Comparison of ENCODE assay signal across 13 cellular contexts in the genomic region with DNA sequence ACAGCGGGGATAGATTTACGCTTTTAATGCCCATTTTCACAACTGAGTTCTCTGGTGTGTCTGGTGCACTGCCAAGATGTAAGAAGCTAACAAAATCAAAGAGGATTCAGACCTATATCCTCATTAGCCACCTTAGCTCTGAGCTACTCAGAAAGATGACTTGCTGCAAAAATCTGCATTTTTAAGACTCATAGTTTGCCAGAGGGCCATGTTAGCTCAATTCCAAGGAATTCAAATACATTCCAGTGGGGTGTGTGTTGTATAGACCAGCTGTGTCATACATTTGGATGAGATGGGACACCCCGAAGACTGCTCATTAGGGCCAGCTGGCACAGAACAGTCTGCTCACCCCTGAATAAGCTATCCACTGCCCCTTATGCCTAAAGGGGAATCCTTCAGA. TPM values are rescaled to one million over a fixed set of nuclear protein-coding genes. Genes with fewer than 3 reads are reported as not detected.
DNase-seq lines count a peak whose midpoint lies in the region; ATAC-seq, FAIRE-seq and TF ChIP-seq lines count a peak whose summit lies in the region.
"Had no signal": no experiment of that assay in that cellular context is flagged by ENCODE, and none has a peak within 500 bp of the region (broad histone marks: within the 10 kb centered on the region; RNA-seq: fewer than 3 reads in every experiment).

No MANE protein-coding gene starts in this region.

- FAIRE-seq in astrocyte (lab: Jason Lieb, UNC): no peak

- H3K27ac ChIP-seq in astrocyte (ENCODE audit: low read depth, low read length): peak overlapping the region; percentile 40
- no peak overlapping the region for H3K27ac ChIP-seq in testis

- H3K4me1 ChIP-seq in astrocyte (ENCODE audit: insufficient read depth, low read length) (peaks cover 21% of the 10 kb centered on the region), testis (peaks cover 14% of the 10 kb centered on the region)

- no peaks in the 10 kb centered on the region for H3K9me3 Mint-ChIP-seq in HFFc6
- peaks cover 2% of the 10 kb centered on the region for H3K9me3 Mint-ChIP-seq in astrocyte (ENCODE audit: unreplicated experiment)
- H3K9me3 Mint-ChIP-seq in memory B cell: peaks cover 1% of the 10 kb centered on the region

- H3K27ac Mint-ChIP-seq in HFFc6 (peak overlapping the region; percentile 91), astrocyte (ENCODE audit: unreplicated experiment) (peak overlapping the region; percentile 80), memory B cell (peak overlapping the region; percentile 93)

- H3K27me3 Mint-ChIP-seq in HFFc6 (ENCODE audit: insufficient read depth) (peaks cover 2% of the 10 kb centered on the region; the same call in 1 of the 2 replicates), astrocyte (ENCODE audit: low read depth, unreplicated experiment) (peaks cover 5% of the 10 kb centered on the region), memory B cell (no peaks in the 10 kb centered on the region)

- H3K4me3 ChIP-seq in astrocyte (ENCODE audit: insufficient read depth, low read depth, low read length): no peak overlapping the region
- no peak overlapping the region for H3K4me3 ChIP-seq in testis
- H3K4me3 ChIP-seq: coronary artery had no signal

- H3K36me3 Mint-ChIP-seq in HFFc6 (ENCODE audit: low read depth) (peaks cover 23% of the 10 kb centered on the region), astrocyte (ENCODE audit: low read depth, unreplicated experiment) (peaks cover 21% of the 10 kb centered on the region), memory B cell (peaks cover 61% of the 10 kb centered on the region)

- no peaks in the 10 kb centered on the region for H3K79me2 ChIP-seq in astrocyte (ENCODE audit: insufficient read depth, low read length)

- no peak overlapping the region for H2AFZ ChIP-seq in astrocyte (ENCODE audit: low read depth, low read length)

- TF ChIP-seq POLR2A in testis (IDR thresholded peaks at IDR 0.05): no peak

- WGBS in testis, 2 donors: 46 to 59% methylated on average over 3 of the region's 3 CpGs

- H3K4me3 Mint-ChIP-seq in HFFc6 (peak overlapping the region; percentile 64), astrocyte (ENCODE audit: unreplicated experiment) (no peak overlapping the region), memory B cell (no peak overlapping the region)

- intact Hi-C loops in testis (cut with DNase I; ENCODE audit: low total_unique reads): no loop called here

- H3K36me3 ChIP-seq in astrocyte (ENCODE audit: insufficient read depth, low read length): peaks cover 2% of the 10 kb centered on the region
- no peaks in the 10 kb centered on the region for H3K36me3 ChIP-seq in testis (ENCODE audit: low read depth, missing control alignments)

- H4K20me1 ChIP-seq in astrocyte (ENCODE audit: insufficient read depth, low read length): no peaks in the 10 kb centered on the region

- peaks cover 70% of the 10 kb centered on the region for H3K4me1 Mint-ChIP-seq in HFFc6 (ENCODE audit: low read depth)
- peaks cover 40% of the 10 kb centered on the region for H3K4me1 Mint-ChIP-seq in astrocyte (ENCODE audit: low read depth, unreplicated experiment)
- H3K4me1 Mint-ChIP-seq in memory B cell: peaks cover 50% of the 10 kb centered on the region

- TF ChIP-seq CTCF in HFFc6 (IDR thresholded peaks at IDR 0.05) (no peak), astrocyte (IDR thresholded peaks at IDR 0.05; ENCODE audit: insufficient read depth, low read depth, low read length) (no peak), testis (IDR thresholded peaks at IDR 0.05) (no peak)

- DNase-seq in AG08396 (ENCODE audit: low spot score): peak; percentile 88
- DNase-seq in HFFc6: peak; percentile 93
- peak; percentile 73 for DNase-seq in astrocyte (ENCODE audit: low read depth)
- no peak for DNase-seq in memory B cell (ENCODE audit: low spot score in 2 of 2)
- DNase-seq in testis: no peak
- DNase-seq in 8988T: no peak
- DNase-seq in Kasumi-1 (lab: John Stamatoyannopoulos, UW): no peak
- DNase-seq: activated CD4-positive, alpha-beta T cell treated with anti-CD3 and anti-CD28 coated beads for 48 hours; DMS79; OCI-M1 had no signal

- H3K9me3 ChIP-seq in astrocyte (ENCODE audit: insufficient read depth, low read depth, low read length) (no peaks in the 10 kb centered on the region), testis (no peaks in the 10 kb centered on the region)

- H3K4me2 ChIP-seq in astrocyte (ENCODE audit: low read length): peak overlapping the region; percentile 6

- H3K27me3 ChIP-seq in astrocyte (ENCODE audit: insufficient read depth, low read length) (no peaks in the 10 kb centered on the region), testis (no peaks in the 10 kb centered on the region)

- no peak for ATAC-seq in memory B cell (ENCODE audit: low read depth)
- ATAC-seq in HG03565 (IDR thresholded peaks at IDR 0.05; ENCODE audit: unreplicated experiment): no peak

- H3K9ac ChIP-seq in astrocyte (ENCODE audit: low read length): no peak overlapping the region

RNA-seq across cellular contexts. Expression of a gene that starts 8.9 kb away (rescaled TPM):
- total RNA-seq in HFFc6 (2021; fragmentation: NEBNext Ultra II Directional; extraction: Animal tissue kit (Norgen Biotek cat#: 25700)): 1 to 10 TPM in 5 of 6 experiments, under 1 TPM in 1; 0.92 to 4.0 (median 3.7) TPM
- 0.18 TPM in 1 of 2 replicates, not detected in the other for total RNA-seq in astrocyte
- 10 to 100 TPM; 21.2 to 22.9 TPM for total RNA-seq in testis
- 38.8 TPM for polyA plus RNA-seq in testis (ENCODE audit: insufficient read depth, low read depth, low replicate concordance)

RNA-seq across cellular contexts. Expression of a gene that starts 36.0 kb away (rescaled TPM):
- under 1 TPM in 3 of 6 experiments, not detected in 3; 0.35 to 0.64 (median 0.57) TPM for total RNA-seq in HFFc6 (2021; fragmentation: NEBNext Ultra II Directional; extraction: Animal tissue kit (Norgen Biotek cat#: 25700))
- total RNA-seq in astrocyte (0.65 TPM in 1 of 2 replicates, not detected in the other), testis (1 to 10 TPM in 1 of 2 donors, under 1 TPM in 1; 0.55 to 5.0 TPM)
- polyA plus RNA-seq in testis (ENCODE audit: insufficient read depth, low read depth, low replicate concordance): 4.3 TPM
- total RNA-seq: pulmonary artery endothelial cell had no signal

RNA-seq across cellular contexts. Expression of a gene that starts 51.5 kb away (rescaled TPM):
- 10 to 100 TPM; 26.5 to 38.9 (median 33.5) TPM for total RNA-seq in HFFc6 (2021; fragmentation: NEBNext Ultra II Directional; extraction: Animal tissue kit (Norgen Biotek cat#: 25700))
- 24.9 and 26.9 TPM in 2 replicates for total RNA-seq in astrocyte
- total RNA-seq in testis: 10 to 100 TPM; 63.2 to 69.4 TPM
- polyA plus RNA-seq in testis (ENCODE audit: insufficient read depth, low read depth, low replicate concordance): 25.0 TPM

RNA-seq across cellular contexts. Expression of a gene that starts 51.6 kb away (rescaled TPM):
- 10 to 100 TPM; 23.6 to 32.0 (median 28.9) TPM for total RNA-seq in HFFc6 (2021; fragmentation: NEBNext Ultra II Directional; extraction: Animal tissue kit (Norgen Biotek cat#: 25700))
- total RNA-seq in astrocyte: 33.9 and 38.7 TPM in 2 replicates
- total RNA-seq in testis: 10 to 100 TPM; 47.1 to 51.0 TPM
- polyA plus RNA-seq in testis (ENCODE audit: insufficient read depth, low read depth, low replicate concordance): 34.8 TPM

Comparison
In these comparisons a context has a peak if more than half of its experiments do, and no peak if none do; other contexts are left out.
1. DNase-seq: peak in AG08396 (single experiment), HFFc6 (single experiment) and astrocyte (single experiment); none in memory B cell (0 of 2), testis (single experiment), 8988T (single experiment) and Kasumi-1 (0 of 2).
2. RNA of a gene that starts 8.9 kb away (total RNA-seq): 21.2 to 22.9 TPM in testis; 0.92 to 4.0 TPM in HFFc6 and 0.18 TPM in astrocyte; every median in the first group is over 4 times any median in the second.
3. Peak in every context shown above with its lines, with median percentiles within 50 percentile points of each other: H3K27ac Mint-ChIP-seq.